Comparison of ENCODE assay signal across 27 cellular contexts in genomic region chr7:40014376-40014775, GRCh38.
"Had no signal": no experiment of that assay in that cellular context is flagged by ENCODE, and none has a peak within 500 bp of the region (broad histone marks: within the 10 kb centered on the region; RNA-seq: fewer than 3 reads in every experiment).

No MANE protein-coding gene starts in this region.

- H3K4me3 Mint-ChIP-seq: mesothelial cell of epicardium; naive B cell; nephron progenitor cell; stimulated activated naive B cell treated with anti-CD40 and anti-IgM and Interleukin-4, amounts not matched to agents 10 μg/mL and 1 μg/mL and 100 μg/mL, for 72 hours; stimulated activated naive CD8-positive, alpha-beta T cell treated with anti-CD3 and anti-CD28 coated beads, Interleukin-15, Interleukin-2, amounts not matched to agents 100 ng/mL and 50 ng/mL, for 24 hours had no signal

- H3K9me3 ChIP-seq: gastroesophageal sphincter, heart left ventricle, left lung, mucosa of descending colon, prostate gland, right atrium auricular region, spleen, thoracic aorta, tibial nerve, upper lobe of left lung, uterus had no signal

- H3K9me3 Mint-ChIP-seq: naive B cell; nephron progenitor cell; stimulated activated naive B cell treated with anti-CD40 and anti-IgM and Interleukin-4, amounts not matched to agents 10 μg/mL and 1 μg/mL and 100 μg/mL, for 72 hours; stimulated activated naive CD8-positive, alpha-beta T cell treated with anti-CD3 and anti-CD28 coated beads, Interleukin-15, Interleukin-2, amounts not matched to agents 100 ng/mL and 50 ng/mL, for 24 hours had no signal

- ATAC-seq: esophagus mucosa; foreskin keratinocyte; gastroesophageal sphincter; heart left ventricle; left cardiac atrium; left lung; mucosa of descending colon; stimulated activated naive B cell treated with anti-CD40 and anti-IgM and Interleukin-4, amounts not matched to agents 10 μg/mL and 1 μg/mL and 100 μg/mL, for 72 hours had no signal

- DNase-seq: dorsolateral prefrontal cortex; effector CD4-positive, alpha-beta T cell; heart left ventricle; kidney; left cardiac atrium; left lung; mesenchymal stem cell; mucosa of descending colon; naive B cell; nephron progenitor cell; nucleus accumbens; spleen; stimulated activated CD4-positive, alpha-beta T cell treated with anti-CD3 and anti-CD28 coated beads, Interleukin-4, amount 100 ng/mL, for 4 hours; stimulated activated naive B cell treated with anti-CD40 and anti-IgM and Interleukin-4, amounts not matched to agents 10 μg/mL and 1 μg/mL and 100 μg/mL, for 72 hours; upper lobe of left lung; uterus had no signal

- H3K27me3 Mint-ChIP-seq: naive B cell; stimulated activated naive B cell treated with anti-CD40 and anti-IgM and Interleukin-4, amounts not matched to agents 10 μg/mL and 1 μg/mL and 100 μg/mL, for 72 hours; stimulated activated naive CD8-positive, alpha-beta T cell treated with anti-CD3 and anti-CD28 coated beads, Interleukin-15, Interleukin-2, amounts not matched to agents 100 ng/mL and 50 ng/mL, for 24 hours had no signal

- H3K4me3 ChIP-seq: dorsolateral prefrontal cortex, gastroesophageal sphincter, heart left ventricle, hepatocyte, left lung, mucosa of descending colon, prostate gland, right atrium auricular region, skin epidermis, spleen, thoracic aorta, tibial nerve, upper lobe of left lung, uterus had no signal

- H3K27ac Mint-ChIP-seq: mesothelial cell of epicardium; stimulated activated naive B cell treated with anti-CD40 and anti-IgM and Interleukin-4, amounts not matched to agents 10 μg/mL and 1 μg/mL and 100 μg/mL, for 72 hours had no signal

- H3K4me1 Mint-ChIP-seq: mesothelial cell of epicardium, nephron progenitor cell had no signal
